In the genomic region with DNA sequence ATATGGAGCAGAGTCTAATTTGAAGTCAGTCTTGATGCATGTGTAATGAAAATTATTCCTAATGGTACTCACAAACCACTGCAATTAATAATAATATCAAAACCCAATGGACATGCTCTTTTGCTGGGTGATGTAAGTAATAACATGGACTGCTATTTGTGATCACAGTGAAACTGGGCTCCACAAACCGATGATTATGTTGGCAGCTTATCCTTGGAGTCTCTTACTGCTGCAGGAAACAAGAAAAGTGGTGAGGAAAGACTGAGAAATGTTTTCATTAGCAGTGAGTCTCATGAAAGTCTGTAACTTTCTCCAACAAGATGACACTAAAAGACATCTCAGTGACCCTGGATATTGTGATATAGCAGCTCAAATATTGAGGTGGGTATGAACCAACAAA, we compare ENCODE assay signal across 22 cellular contexts. TPM values are rescaled to one million over a fixed set of nuclear protein-coding genes. Genes with fewer than 3 reads are reported as not detected.
"Had no signal": no experiment of that assay in that cellular context is flagged by ENCODE, and none has a peak within 500 bp of the region (broad histone marks: within the 10 kb centered on the region; RNA-seq: fewer than 3 reads in every experiment).

No MANE protein-coding gene starts in this region.

- H3K27ac ChIP-seq: coronary artery, dorsolateral prefrontal cortex, esophagus muscularis mucosa, foreskin keratinocyte, gastroesophageal sphincter, heart left ventricle, left lung, lower lobe of right lung had no signal

- DNase-seq: dermis blood vessel endothelial cell; dorsolateral prefrontal cortex; effector CD4-positive, alpha-beta T cell; effector memory CD4-positive, alpha-beta T cell; foreskin keratinocyte; heart left ventricle; hippocampal formation; left cardiac atrium; left lung; left ventricle myocardium superior; lower lobe of right lung; mesenchymal stem cell; mucosa of descending colon; naive B cell had no signal

- FAIRE-seq: colon, endothelial cell of umbilical vein, frontal cortex, islet of Langerhans, keratinocyte had no signal

- H3K4me3 ChIP-seq: coronary artery, dorsolateral prefrontal cortex, esophagus muscularis mucosa, gastroesophageal sphincter, heart left ventricle, left lung, lower lobe of right lung, mucosa of descending colon had no signal

- H3K9me3 ChIP-seq: esophagus muscularis mucosa, gastroesophageal sphincter, heart left ventricle, left lung, lower lobe of right lung, mucosa of descending colon had no signal

- H3K4me1 ChIP-seq: foreskin keratinocyte had no signal

- ATAC-seq: foreskin keratinocyte, gastroesophageal sphincter, heart left ventricle, left cardiac atrium, left lung, left ventricle myocardium superior, lower lobe of right lung, mucosa of descending colon had no signal

RNA-seq across cellular contexts. Expression of a gene that starts 45.2 kb away (rescaled TPM):
- polyA plus RNA-seq: endothelial cell of umbilical vein had no signal
